In genomic region chr6:21935561-21936028, GRCh38 we compare ENCODE assay signal across 8 cellular contexts.
DNase-seq lines count a peak whose midpoint lies in the region; ATAC-seq and TF ChIP-seq lines count a peak whose summit lies in the region.

No MANE protein-coding gene starts in this region.

- no peak overlapping the region for H2AFZ ChIP-seq in PC-9

- no peak overlapping the region for H3K4me2 ChIP-seq in PC-9

- CTCF ChIA-PET in PC-9 (lab: Charles Lee) = interaction anchor here (0.6 to 0.7 kb wide), 2 partner anchors 98 to 147 kb away, joined by 3 to 7 read pairs; no protein-coding TSS in a partner anchor

- H3K27ac ChIP-seq in PC-9 = no peak overlapping the region

- intact Hi-C loops in PC-9 (cut with micrococcal nuclease; ENCODE audit: unreplicated experiment) = loop anchor here (2.0 kb wide), 1 partner anchor 339 kb away; no protein-coding TSS in a partner anchor

- H3K4me1 ChIP-seq in HAP-1 = no peaks in the 10 kb centered on the region
- no peaks in the 10 kb centered on the region for H3K4me1 ChIP-seq in PC-9 (replicated peaks; ENCODE audit: insufficient read depth)

- POLR2A ChIA-PET in PC-9 (lab: Charles Lee; ENCODE audit: unreplicated experiment) = no interaction called here

- no TSS peak for BruUV-seq in PC-9 (replicated peaks; lab: Mats Ljungman, UMichigan)

- ATAC-seq in stimulated activated naive CD8-positive, alpha-beta T cell treated with anti-CD3 and anti-CD28 coated beads, Interleukin-15, Interleukin-2, amounts not matched to agents 100 U/mL and 50 U/mL, for 24 hours = peak; percentile 43
- ATAC-seq in HG02852 (IDR thresholded peaks at IDR 0.05; ENCODE audit: unreplicated experiment) (no peak), HG03520 (IDR thresholded peaks at IDR 0.05; ENCODE audit: unreplicated experiment) (no peak)

- H3K9me2 ChIP-seq in PC-9 (ENCODE audit: insufficient read depth) = no peaks in the 10 kb centered on the region

- peak; percentile 18 for DNase-seq in GM04503 (ENCODE audit: low read depth)
- peak; percentile 73 to 77 for DNase-seq in HAP-1 (ENCODE audit: low spot score in 2 of 2)
- peak in 1 of 2 experiments; percentile 29 for DNase-seq in PC-9
- peak; percentile 60 for DNase-seq in fibroblast of pulmonary artery (ENCODE audit: low read depth)
- peak; percentile 20 for DNase-seq in stimulated activated naive CD8-positive, alpha-beta T cell treated with anti-CD3 and anti-CD28 coated beads, Interleukin-15, Interleukin-2, amounts not matched to agents 100 U/mL and 50 U/mL, for 24 hours
- DNase-seq in stimulated activated naive CD4-positive, alpha-beta T cell treated with Interleukin-2 at 50 U/mL for 16 hours (lab: John Stamatoyannopoulos, UW) = no peak

- no peaks in the 10 kb centered on the region for H3K79me2 ChIP-seq in PC-9 (ENCODE audit: low read depth)

- in situ Hi-C loops in HAP-1 (cut with MboI; ENCODE audit: low sequenced_read_pairs) = no loop called here

- TF ChIP-seq CTCF in PC-9 (conservative IDR thresholded peaks at IDR 0.05) (peak; percentile 74), fibroblast of pulmonary artery (IDR thresholded peaks at IDR 0.05; ENCODE audit: low read length, missing control alignments) (peak; percentile 54)

- H3K9me3 ChIP-seq in HAP-1 (no peaks in the 10 kb centered on the region), PC-9 (ENCODE audit: insufficient read depth, low read depth) (no peaks in the 10 kb centered on the region)

- no peaks in the 10 kb centered on the region for H3F3A ChIP-seq in PC-9 (ENCODE audit: insufficient read depth, low read depth)

- H4K20me1 ChIP-seq in PC-9 (ENCODE audit: insufficient read depth) = no peaks in the 10 kb centered on the region

- H3K4me3 ChIP-seq in HAP-1 (no peak overlapping the region), PC-9 (no peak overlapping the region), fibroblast of pulmonary artery (replicated peaks; ENCODE audit: low read depth, low read length) (no peak overlapping the region)

- H3K27me3 ChIP-seq in HAP-1 (ENCODE audit: low read depth) (no peaks in the 10 kb centered on the region), PC-9 (ENCODE audit: insufficient read depth, low read depth) (no peaks in the 10 kb centered on the region)

- H3K36me3 ChIP-seq in HAP-1 (replicated peaks) = no peaks in the 10 kb centered on the region
- no peaks in the 10 kb centered on the region for H3K36me3 ChIP-seq in PC-9 (ENCODE audit: low read depth)
